22 cellular contexts compared by ENCODE assay signal in genomic region chr15:24945711-24946110, GRCh38. TPM values are rescaled to one million over a fixed set of nuclear protein-coding genes. Genes with fewer than 3 reads are reported as not detected.
DNase-seq lines count a peak whose midpoint lies in the region; ATAC-seq and TF ChIP-seq lines count a peak whose summit lies in the region.
"Had no signal": no experiment of that assay in that cellular context is flagged by ENCODE, and none has a peak within 500 bp of the region (broad histone marks: within the 10 kb centered on the region; RNA-seq: fewer than 3 reads in every experiment).

No MANE protein-coding gene starts in this region.

- no peaks in the 10 kb centered on the region for H3K4me1 ChIP-seq in endodermal cell (ENCODE audit: control insufficient read depth, insufficient read depth, low read length)
- peaks cover 0 to 22% of the 10 kb centered on the region in 2 donors for H3K4me1 ChIP-seq in thoracic aorta (ENCODE audit: control insufficient read depth in 1 of 2, low read depth in 2 of 2)
- H3K4me1 ChIP-seq: SJSA1 had no signal

- H3K27me3 ChIP-seq in endodermal cell (ENCODE audit: control insufficient read depth, insufficient read depth, low read length, poor library complexity, severe bottlenecking) (no peaks in the 10 kb centered on the region), thoracic aorta (replicated peaks; ENCODE audit: insufficient read depth) (no peaks in the 10 kb centered on the region)
- H3K27me3 ChIP-seq: SJSA1 had no signal

- no peak for ATAC-seq in thoracic aorta (ENCODE audit: insufficient number of reproducible peaks, low FRiP score, low read depth)
- no peak for ATAC-seq in GM18498 (IDR thresholded peaks at IDR 0.05; ENCODE audit: unreplicated experiment)
- ATAC-seq in esophagus mucosa, result no peak
- ATAC-seq: GM12878, K562 had no signal

- H3K9me3 Mint-ChIP-seq in endodermal cell (peaks cover 36% of the 10 kb centered on the region), chondrocyte (ENCODE audit: low read depth) (peaks cover 4% of the 10 kb centered on the region)

- peak overlapping the region; percentile 60 for H3K27ac ChIP-seq in VCaP
- no peak overlapping the region for H3K27ac ChIP-seq in endodermal cell (ENCODE audit: low read depth, low read length)
- peak overlapping the region; percentile 57 to 62 for H3K27ac ChIP-seq in thoracic aorta
- H3K27ac ChIP-seq: SJSA1 had no signal

- H3K4me1 Mint-ChIP-seq in endodermal cell, result peaks cover 7% of the 10 kb centered on the region
- peaks cover 14% of the 10 kb centered on the region for H3K4me1 Mint-ChIP-seq in chondrocyte (ENCODE audit: low read depth)
- H3K4me1 Mint-ChIP-seq: B cell had no signal

- no peaks in the 10 kb centered on the region for H3K9me3 ChIP-seq in endodermal cell (ENCODE audit: control insufficient read depth, low read length)
- no peaks in the 10 kb centered on the region for H3K9me3 ChIP-seq in thoracic aorta
- H3K9me3 ChIP-seq: SJSA1 had no signal

- no peak for TF ChIP-seq CTCF in VCaP (conservative IDR thresholded peaks at IDR 0.05)
- TF ChIP-seq CTCF in endodermal cell (conservative IDR thresholded peaks at IDR 0.05), result no peak
- TF ChIP-seq CTCF in thoracic aorta (IDR thresholded peaks at IDR 0.05), result no peak
- TF ChIP-seq CTCF in chondrocyte (IDR thresholded peaks at IDR 0.05), result no peak

- H3K27ac Mint-ChIP-seq in endodermal cell, result no peak overlapping the region
- no peak overlapping the region for H3K27ac Mint-ChIP-seq in chondrocyte (ENCODE audit: unreplicated experiment)
- H3K27ac Mint-ChIP-seq: B cell had no signal

- no peaks in the 10 kb centered on the region for H3K27me3 Mint-ChIP-seq in endodermal cell (ENCODE audit: insufficient read depth)
- no peaks in the 10 kb centered on the region for H3K27me3 Mint-ChIP-seq in chondrocyte (ENCODE audit: low read depth)
- H3K27me3 Mint-ChIP-seq: B cell had no signal

- H3K9ac ChIP-seq in endodermal cell (ENCODE audit: extremely low read depth, low read length, poor library complexity, severe bottlenecking), result no peak overlapping the region

- peaks cover 3% of the 10 kb centered on the region for H3K36me3 ChIP-seq in endodermal cell (ENCODE audit: control insufficient read depth, insufficient read depth, low read length)
- H3K36me3 ChIP-seq in thoracic aorta, result no peaks in the 10 kb centered on the region
- H3K36me3 ChIP-seq: SJSA1 had no signal

- H3K4me3 Mint-ChIP-seq in endodermal cell (no peak overlapping the region), chondrocyte (ENCODE audit: unreplicated experiment) (no peak overlapping the region)
- H3K4me3 Mint-ChIP-seq: B cell, CD14-positive monocyte had no signal

- H3K36me3 Mint-ChIP-seq in endodermal cell (ENCODE audit: low read depth) (no peaks in the 10 kb centered on the region), chondrocyte (ENCODE audit: low read depth) (no peaks in the 10 kb centered on the region)
- H3K36me3 Mint-ChIP-seq: CD14-positive monocyte had no signal

- WGBS in endodermal cell (ENCODE audit: insufficient coverage in 1 of 2, insufficient read length in 1 of 2), 2 experiments, result 92% methylated on average over 1 of the region's 1 CpG; no CpG with 5 or more reads in 1 of the 2 experiments

- no peak overlapping the region for H3K4me3 ChIP-seq in endodermal cell (ENCODE audit: low read length)
- H3K4me3 ChIP-seq in thoracic aorta, result no peak overlapping the region
- H3K4me3 ChIP-seq: GM12878, K562, SJSA1 had no signal

- peak; percentile 52 for DNase-seq in DMS 273 (lab: John Stamatoyannopoulos, UW; ENCODE audit: unreplicated experiment)
- peak; percentile 20 for DNase-seq in endodermal cell
- DNase-seq in thoracic aorta (ENCODE audit: low spot score), result no peak
- no peak for DNase-seq in MV-4-11 (lab: John Stamatoyannopoulos, UW)
- no peak for DNase-seq in chondrocyte (ENCODE audit: low spot score)
- DNase-seq: DMS53, H7, Kasumi-1, NCI-H1105, NCI-H1436 treated with DMSO at 0.1 percent for 48 hours, NCI-H187 treated with DMSO at 0.1 percent for 48 hours, NCI-H446, NCI-H524 treated with DMSO at 0.1 percent for 48 hours, NCI-H774 had no signal

RNA-seq across cellular contexts. Expression of gene SNRPN, which starts 9.1 kb away (rescaled TPM):
- 100 to 1,000 TPM; 287 to 299 TPM for total RNA-seq in endodermal cell
- 339 TPM for polyA plus RNA-seq in endodermal cell (2013, experiment 1 of 2)
- polyA plus RNA-seq in endodermal cell (2013, experiment 2 of 2), result 291 TPM
- 100 to 1,000 TPM; 192 to 232 TPM for total RNA-seq in thoracic aorta
- 93.8 to 99.5 TPM (median 97.4 TPM) in 3 replicates for total RNA-seq in chondrocyte
- 18.4 TPM for total RNA-seq in esophagus mucosa

RNA-seq across cellular contexts. Expression of gene SNURF, which starts 9.1 kb away (rescaled TPM):
- total RNA-seq in endodermal cell, result 10 to 100 TPM; 21.8 to 27.2 TPM
- polyA plus RNA-seq in endodermal cell (2013, experiment 1 of 2), result 24.9 TPM
- polyA plus RNA-seq in endodermal cell (2013, experiment 2 of 2), result 42.8 TPM
- total RNA-seq in thoracic aorta, result 10 to 100 TPM; 17.7 to 37.3 TPM
- total RNA-seq in chondrocyte, result 15.3 to 19.5 TPM (median 17.8 TPM) in 3 replicates
- 3.9 TPM for total RNA-seq in esophagus mucosa

Comparison
In these comparisons a context has a peak if more than half of its experiments do, and no peak if none do; other contexts are left out.
1. DNase-seq: peak in DMS 273 (single experiment) and endodermal cell (single experiment); none in thoracic aorta (single experiment), MV-4-11 (single experiment) and chondrocyte (single experiment).